1 cellular context compared by ENCODE assay signal in the genomic region with DNA sequence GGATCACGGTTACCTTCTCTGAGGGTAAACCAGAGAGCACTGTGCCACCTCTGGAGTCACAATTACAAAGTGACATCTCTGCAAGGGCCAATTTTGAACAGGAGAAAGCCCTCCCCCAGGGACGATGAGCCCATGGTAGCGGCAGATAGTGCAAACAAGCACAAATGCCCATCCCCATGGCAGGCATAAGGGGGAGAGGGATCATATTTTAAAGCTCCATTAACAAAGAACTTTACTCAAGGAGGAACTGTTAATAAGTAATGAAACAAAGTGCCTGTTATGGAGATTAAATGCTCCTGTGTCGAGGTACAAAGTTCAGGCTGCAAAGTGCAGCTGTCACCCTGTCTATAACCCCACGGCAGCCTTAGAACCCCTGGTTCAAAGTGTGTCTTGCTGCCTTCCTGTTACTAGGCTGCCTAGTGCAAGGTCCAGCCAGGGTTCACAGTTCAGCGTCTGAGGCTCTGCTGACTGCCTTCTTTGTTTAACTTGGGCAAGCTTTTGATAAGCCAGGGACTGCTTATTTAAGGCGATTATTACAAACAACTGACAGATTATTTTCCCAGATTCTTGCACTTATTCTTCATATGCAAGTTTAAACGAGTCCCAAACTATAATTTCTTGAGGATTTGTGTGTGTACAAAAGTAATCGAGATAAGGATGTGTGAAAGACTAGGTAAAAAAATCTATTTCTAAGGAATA.
TF ChIP-seq lines count a peak whose summit lies in the region.

No MANE protein-coding gene starts in this region.

TF ChIP-seq in A549, 52 proteins besides CTCF, POLR2A, EP300 and RAD21 (continued from another document):
- TF ChIP-seq, protein P1, sequence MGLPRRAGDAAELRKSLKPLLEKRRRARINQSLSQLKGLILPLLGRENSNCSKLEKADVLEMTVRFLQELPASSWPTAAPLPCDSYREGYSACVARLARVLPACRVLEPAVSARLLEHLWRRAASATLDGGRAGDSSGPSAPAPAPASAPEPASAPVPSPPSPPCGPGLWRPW (IDR thresholded peaks at IDR 0.05), result no peak
- TF ChIP-seq, protein P2, sequence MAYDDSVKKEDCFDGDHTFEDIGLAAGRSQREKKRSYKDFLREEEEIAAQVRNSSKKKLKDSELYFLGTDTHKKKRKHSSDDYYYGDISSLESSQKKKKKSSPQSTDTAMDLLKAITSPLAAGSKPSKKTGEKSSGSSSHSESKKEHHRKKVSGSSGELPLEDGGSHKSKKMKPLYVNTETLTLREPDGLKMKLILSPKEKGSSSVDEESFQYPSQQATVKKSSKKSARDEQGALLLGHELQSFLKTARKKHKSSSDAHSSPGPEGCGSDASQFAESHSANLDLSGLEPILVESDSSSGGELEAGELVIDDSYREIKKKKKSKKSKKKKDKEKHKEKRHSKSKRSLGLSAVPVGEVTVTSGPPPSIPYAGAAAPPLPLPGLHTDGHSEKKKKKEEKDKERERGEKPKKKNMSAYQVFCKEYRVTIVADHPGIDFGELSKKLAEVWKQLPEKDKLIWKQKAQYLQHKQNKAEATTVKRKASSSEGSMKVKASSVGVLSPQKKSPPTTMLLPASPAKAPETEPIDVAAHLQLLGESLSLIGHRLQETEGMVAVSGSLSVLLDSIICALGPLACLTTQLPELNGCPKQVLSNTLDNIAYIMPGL (CRISPR knock-in tag; IDR thresholded peaks at IDR 0.05; ENCODE audit: borderline replicate concordance), result no peak
- TF ChIP-seq MAFK (IDR thresholded peaks at IDR 0.05; ENCODE audit: partially characterized antibody), result no peak
- no peak for TF ChIP-seq SREBF2 (IDR thresholded peaks at IDR 0.05)
- TF ChIP-seq, protein P3, sequence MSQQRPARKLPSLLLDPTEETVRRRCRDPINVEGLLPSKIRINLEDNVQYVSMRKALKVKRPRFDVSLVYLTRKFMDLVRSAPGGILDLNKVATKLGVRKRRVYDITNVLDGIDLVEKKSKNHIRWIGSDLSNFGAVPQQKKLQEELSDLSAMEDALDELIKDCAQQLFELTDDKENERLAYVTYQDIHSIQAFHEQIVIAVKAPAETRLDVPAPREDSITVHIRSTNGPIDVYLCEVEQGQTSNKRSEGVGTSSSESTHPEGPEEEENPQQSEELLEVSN (IDR thresholded peaks at IDR 0.05; ENCODE audit: borderline replicate concordance, low read depth), result no peak
- no peak for TF ChIP-seq ZFP36 (IDR thresholded peaks at IDR 0.05; ENCODE audit: borderline replicate concordance, partially characterized antibody)
- TF ChIP-seq EHMT2 (IDR thresholded peaks at IDR 0.05; ENCODE audit: low read depth), result no peak
- no peak for TF ChIP-seq ZNF302 (CRISPR knock-in tag; IDR thresholded peaks at IDR 0.05)
